ENCODE assay signal across 14 cellular contexts in genomic region chr4:7871356-7871755, GRCh38.
DNase-seq lines count a peak whose midpoint lies in the region; ATAC-seq and TF ChIP-seq lines count a peak whose summit lies in the region.
"Had no signal": no experiment of that assay in that cellular context is flagged by ENCODE, and none has a peak within 500 bp of the region (broad histone marks: within the 10 kb centered on the region; RNA-seq: fewer than 3 reads in every experiment).

No MANE protein-coding gene starts in this region.

- peak overlapping the region; percentile 94 for H3K4me2 ChIP-seq in GM23248 (ENCODE audit: unreplicated experiment)

- H3K36me3 ChIP-seq in GM23248 (ENCODE audit: low read depth) (peaks cover 29% of the 10 kb centered on the region; the same call in 1 of the 2 replicates), stomach smooth muscle (ENCODE audit: control insufficient read depth in 2 of 2, insufficient read depth in 2 of 2, low read length in 2 of 2) (peaks cover 5 to 21% of the 10 kb centered on the region in 2 donors)
- H3K36me3 ChIP-seq: adrenal gland had no signal

- H3K27me3 Mint-ChIP-seq in brain, result no peaks in the 10 kb centered on the region
- H3K27me3 Mint-ChIP-seq in stimulated activated naive CD8-positive, alpha-beta T cell treated with anti-CD3 and anti-CD28 coated beads, Interleukin-15, amount 100 ng/mL, for 72 hours, result no peaks in the 10 kb centered on the region
- H3K27me3 Mint-ChIP-seq: CD4-positive, alpha-beta memory T cell had no signal

- DNase-seq in GM23248 (peak; percentile 38), right cardiac atrium (no peak), AG08395 (ENCODE audit: low spot score) (no peak)
- no peak for DNase-seq in stimulated activated naive CD8-positive, alpha-beta T cell treated with anti-CD3 and anti-CD28 coated beads, Interleukin-15, amount 100 ng/mL, for 72 hours
- DNase-seq: adrenal gland; CD4-positive, alpha-beta memory T cell; MM.1S; SIG-M5; stimulated activated CD4-positive, alpha-beta T cell treated with anti-CD3 and anti-CD28 coated beads, Interleukin-12 subunit alpha, Interleukin-12 subunit beta, amount 100 ng/mL, for 4 hours had no signal

- H3K4me3 ChIP-seq in GM23248, result peak overlapping the region; percentile 77
- peak overlapping the region; percentile 55 for H3K4me3 ChIP-seq in right cardiac atrium (ENCODE audit: low read length)
- H3K4me3 ChIP-seq in stomach smooth muscle (ENCODE audit: low read length in 2 of 2), result no peak overlapping the region
- H3K4me3 ChIP-seq: adrenal gland had no signal

- ATAC-seq in right cardiac atrium (peak; percentile 63 to 70), HG02970 (IDR thresholded peaks at IDR 0.05; ENCODE audit: low FRiP score, unreplicated experiment) (no peak)
- ATAC-seq in stimulated activated naive CD8-positive, alpha-beta T cell treated with anti-CD3 and anti-CD28 coated beads, Interleukin-15, amount 100 ng/mL, for 72 hours, result no peak

- H3K27me3 ChIP-seq in GM23248 (replicated peaks; ENCODE audit: insufficient read depth) (no peaks in the 10 kb centered on the region), right cardiac atrium (ENCODE audit: control insufficient read depth, insufficient read depth) (no peaks in the 10 kb centered on the region), stomach smooth muscle (ENCODE audit: control insufficient read depth in 1 of 2, insufficient read depth in 2 of 2, low read length in 2 of 2) (no peaks in the 10 kb centered on the region)
- H3K27me3 ChIP-seq: adrenal gland had no signal

- H3K36me3 Mint-ChIP-seq in brain, result peaks cover 73% of the 10 kb centered on the region

- H3K9me2 ChIP-seq in GM23248 (ENCODE audit: insufficient read depth), result no peaks in the 10 kb centered on the region

- H4K20me1 ChIP-seq in GM23248 (ENCODE audit: insufficient read depth), result peaks cover 6% of the 10 kb centered on the region; the same call in 1 of the 2 replicates

- peak overlapping the region in 4 of 5 experiments; percentile 62 to 89 (median 72) for H3K4me3 Mint-ChIP-seq in brain
- H3K4me3 Mint-ChIP-seq in stimulated activated naive CD8-positive, alpha-beta T cell treated with anti-CD3 and anti-CD28 coated beads, Interleukin-15, amount 100 ng/mL, for 72 hours, result no peak overlapping the region
- H3K4me3 Mint-ChIP-seq: activated T-helper 1 cell treated with anti-CD3 and anti-CD28 coated beads, Interleukin-12 subunit alpha, Interleukin-12 subunit beta, Interleukin-2, Interleukin-4 antibody, amounts not matched to agents 30 ng/mL and 10 ng/mL and 1 ng/mL, durations not matched to agents 14 hours and 24 hours and 36 hours; CD4-positive, alpha-beta memory T cell; dendritic cell treated with granulocyte-macrophage colony-stimulating factor and Interleukin-4, amounts not matched to agents 40 ng/mL and 50 ng/mL, for 4 days had no signal

- H3K27ac ChIP-seq in GM23248 (peak overlapping the region; percentile 64), right cardiac atrium (ENCODE audit: low read length) (peak overlapping the region; percentile 96), stomach smooth muscle (ENCODE audit: low read length) (peak overlapping the region; percentile 67)
- H3K27ac ChIP-seq: adrenal gland had no signal

- H3F3A ChIP-seq in GM23248 (ENCODE audit: insufficient read depth), result peaks cover 83% of the 10 kb centered on the region

- no peak overlapping the region for H2AFZ ChIP-seq in GM23248

- no peak for TF ChIP-seq CTCF in brain (conservative IDR thresholded peaks at IDR 0.05)

- WGBS in GM23248 (ENCODE audit: low coverage in 1 of 2, low lambda C conversion rate in 2 of 2, missing lambda C conversion rate in 2 of 2), 2 experiments, result 22 to 26% methylated on average over 16 of the region's 16 CpGs
- WGBS in right cardiac atrium, result 49% methylated on average over 16 of the region's 16 CpGs

- peaks cover 84% of the 10 kb centered on the region for H3K4me1 ChIP-seq in GM23248 (ENCODE audit: insufficient read depth)
- peaks cover 7% of the 10 kb centered on the region for H3K4me1 ChIP-seq in right cardiac atrium (ENCODE audit: control insufficient read depth, insufficient read depth, low read length)
- H3K4me1 ChIP-seq in stomach smooth muscle (ENCODE audit: control insufficient read depth, insufficient read depth, low read length), result peaks cover 23% of the 10 kb centered on the region
- H3K4me1 ChIP-seq: adrenal gland had no signal

- peak overlapping the region in 4 of 5 experiments; percentile 63 to 94 (median 80) for H3K27ac Mint-ChIP-seq in brain
- H3K27ac Mint-ChIP-seq in stimulated activated naive CD8-positive, alpha-beta T cell treated with anti-CD3 and anti-CD28 coated beads, Interleukin-15, amount 100 ng/mL, for 72 hours, result no peak overlapping the region
- H3K27ac Mint-ChIP-seq: dendritic cell treated with granulocyte-macrophage colony-stimulating factor and Interleukin-4, amounts not matched to agents 40 ng/mL and 50 ng/mL, for 4 days had no signal

- in situ Hi-C loops in GM23248 (cut with MboI), result no loop called here

- no peaks in the 10 kb centered on the region for H3K9me3 ChIP-seq in GM23248 (ENCODE audit: low read depth)
- H3K9me3 ChIP-seq in right cardiac atrium (ENCODE audit: control insufficient read depth, low read length), result no peaks in the 10 kb centered on the region
- no peaks in the 10 kb centered on the region for H3K9me3 ChIP-seq in stomach smooth muscle (ENCODE audit: control insufficient read depth in 2 of 2, low read length in 2 of 2)
- H3K9me3 ChIP-seq: adrenal gland had no signal

- H3K4me1 Mint-ChIP-seq in brain, result peaks cover 50% of the 10 kb centered on the region
- H3K4me1 Mint-ChIP-seq in stimulated activated naive CD8-positive, alpha-beta T cell treated with anti-CD3 and anti-CD28 coated beads, Interleukin-15, amount 100 ng/mL, for 72 hours, result peaks cover 30% of the 10 kb centered on the region

- peaks cover 7 to 30% (median 21%) of the 10 kb centered on the region in 5 experiments for H3K9me3 Mint-ChIP-seq in brain
- H3K9me3 Mint-ChIP-seq in stimulated activated naive CD8-positive, alpha-beta T cell treated with anti-CD3 and anti-CD28 coated beads, Interleukin-15, amount 100 ng/mL, for 72 hours, result no peaks in the 10 kb centered on the region
- H3K9me3 Mint-ChIP-seq: activated T-helper 1 cell treated with anti-CD3 and anti-CD28 coated beads, Interleukin-12 subunit alpha, Interleukin-12 subunit beta, Interleukin-2, Interleukin-4 antibody, amounts not matched to agents 30 ng/mL and 10 ng/mL and 1 ng/mL, durations not matched to agents 14 hours and 24 hours and 36 hours; dendritic cell treated with granulocyte-macrophage colony-stimulating factor and Interleukin-4, amounts not matched to agents 40 ng/mL and 50 ng/mL, for 4 days had no signal

- H3K9ac ChIP-seq in GM23248 (peak overlapping the region; percentile 66), stomach smooth muscle (ENCODE audit: low read length in 2 of 2) (no peak overlapping the region)

- intact Hi-C loops in right cardiac atrium (cut with DNase I), result no loop called here

- H3K79me2 ChIP-seq in GM23248 (ENCODE audit: insufficient read depth), result peaks cover 97% of the 10 kb centered on the region

Comparison
In these comparisons a context has a peak if more than half of its experiments do, and no peak if none do; other contexts are left out.
1. H3K4me3 ChIP-seq: peak in GM23248 (single experiment) and right cardiac atrium (single experiment); none in stomach smooth muscle (0 of 2).
2. H3K27ac Mint-ChIP-seq: peak in brain (4 of 5); none in stimulated activated naive CD8-positive, alpha-beta T cell treated with anti-CD3 and anti-CD28 coated beads, Interleukin-15, amount 100 ng/mL, for 72 hours (0 of 2).
3. H3K4me3 Mint-ChIP-seq: peak in brain (4 of 5); none in stimulated activated naive CD8-positive, alpha-beta T cell treated with anti-CD3 and anti-CD28 coated beads, Interleukin-15, amount 100 ng/mL, for 72 hours (0 of 2).
4. ATAC-seq: peak in right cardiac atrium (2 of 2); none in stimulated activated naive CD8-positive, alpha-beta T cell treated with anti-CD3 and anti-CD28 coated beads, Interleukin-15, amount 100 ng/mL, for 72 hours (single experiment) and HG02970 (single experiment).
5. Peak in every context shown above with its lines, with median percentiles within 50 percentile points of each other: H3K27ac ChIP-seq.